Comparison of ENCODE assay signal across 1 cellular context in genomic region chr6:4778086-4778485, GRCh38.
TF ChIP-seq lines count a peak whose summit lies in the region.

No MANE protein-coding gene starts in this region.

TF ChIP-seq in HEK293T, 16 proteins besides CTCF, POLR2A, EP300 and RAD21 (continued from another document):
- TF ChIP-seq CTBP1 (IDR thresholded peaks at IDR 0.05; ENCODE audit: borderline replicate concordance): no peak
